ENCODE assay signal across 8 cellular contexts in genomic region chr17:31549121-31549524, GRCh38.
DNase-seq lines count a peak whose midpoint lies in the region; ATAC-seq and TF ChIP-seq lines count a peak whose summit lies in the region.

No MANE protein-coding gene starts in this region.

- no peaks in the 10 kb centered on the region for H3K9me3 ChIP-seq in BLaER1 treated with 17β-estradiol and CSF1 and Interleukin-3, amounts not matched to agents 10 nM and 100 nM (replicated peaks in 1 of 11)

- H3K4me1 Mint-ChIP-seq in immature natural killer cell, result peaks cover 16 to 24% of the 10 kb centered on the region in 2 donors
- peaks cover 19% of the 10 kb centered on the region for H3K4me1 Mint-ChIP-seq in stimulated activated memory B cell treated with anti-CD40 and anti-IgM and Interleukin-4, amounts not matched to agents 10 μg/mL and 1 μg/mL and 100 μg/mL, for 72 hours

- peak overlapping the region; percentile 87 for H2AFZ ChIP-seq in KMS-11 (ENCODE audit: low read depth)

- no peak for TF ChIP-seq CTCF in KMS-11 (conservative IDR thresholded peaks at IDR 0.05; ENCODE audit: low read depth, low read length)

- no peaks in the 10 kb centered on the region; a peak in 1 of 22 replicates for H4K20me1 ChIP-seq in BLaER1 treated with 17β-estradiol and CSF1 and Interleukin-3, amounts not matched to agents 10 nM and 100 nM
- no peaks in the 10 kb centered on the region for H4K20me1 ChIP-seq in KMS-11 (ENCODE audit: insufficient read depth)

- DNase-seq in immature natural killer cell (no peak), GM19238 (ENCODE audit: insufficient read length, low spot score) (no peak)

- ATAC-seq in GM18867 (IDR thresholded peaks at IDR 0.05; ENCODE audit: unreplicated experiment) (peak; percentile 7), HG02870 (IDR thresholded peaks at IDR 0.05; ENCODE audit: unreplicated experiment) (no peak)
- peak; percentile 50 for ATAC-seq in stimulated activated memory B cell treated with anti-CD40 and anti-IgM and Interleukin-4, amounts not matched to agents 10 μg/mL and 1 μg/mL and 100 μg/mL, for 72 hours

- H3K4me3 ChIP-seq in BLaER1 treated with 17β-estradiol and CSF1 and Interleukin-3, amounts not matched to agents 10 nM and 100 nM, result peak overlapping the region; percentile 62 to 86 (median 80)
- no peak overlapping the region for H3K4me3 ChIP-seq in KMS-11 (IDR thresholded peaks at IDR 0.05; ENCODE audit: insufficient read depth, low read depth, low read length)

- peak overlapping the region; percentile 74 to 92 (median 91) for H3K27ac Mint-ChIP-seq in immature natural killer cell
- peak overlapping the region; percentile 89 for H3K27ac Mint-ChIP-seq in stimulated activated memory B cell treated with anti-CD40 and anti-IgM and Interleukin-4, amounts not matched to agents 10 μg/mL and 1 μg/mL and 100 μg/mL, for 72 hours

- H3K27me3 ChIP-seq in BLaER1 treated with 17β-estradiol and CSF1 and Interleukin-3, amounts not matched to agents 10 nM and 100 nM, result no peaks in the 10 kb centered on the region
- no peaks in the 10 kb centered on the region for H3K27me3 ChIP-seq in KMS-11 (ENCODE audit: insufficient read depth, low read depth)

- H3K27me3 Mint-ChIP-seq in immature natural killer cell (ENCODE audit: low read depth in 3 of 3), result peaks cover 11 to 25% (median 11%) of the 10 kb centered on the region in 3 donors
- no peaks in the 10 kb centered on the region for H3K27me3 Mint-ChIP-seq in stimulated activated memory B cell treated with anti-CD40 and anti-IgM and Interleukin-4, amounts not matched to agents 10 μg/mL and 1 μg/mL and 100 μg/mL, for 72 hours

- no peaks in the 10 kb centered on the region for H3K9me3 Mint-ChIP-seq in immature natural killer cell
- H3K9me3 Mint-ChIP-seq in stimulated activated memory B cell treated with anti-CD40 and anti-IgM and Interleukin-4, amounts not matched to agents 10 μg/mL and 1 μg/mL and 100 μg/mL, for 72 hours, result no peaks in the 10 kb centered on the region

- H3K4me1 ChIP-seq in BLaER1 treated with 17β-estradiol and CSF1 and Interleukin-3, amounts not matched to agents 10 nM and 100 nM, result peaks cover 10 to 29% (median 19%) of the 10 kb centered on the region in 10 experiments; a peak in 19 of 20 replicates
- H3K4me1 ChIP-seq in KMS-11 (ENCODE audit: low read depth, poor library complexity, severe bottlenecking), result peaks cover 8% of the 10 kb centered on the region

- H3K36me3 Mint-ChIP-seq in immature natural killer cell, result no peaks in the 10 kb centered on the region
- H3K36me3 Mint-ChIP-seq in stimulated activated memory B cell treated with anti-CD40 and anti-IgM and Interleukin-4, amounts not matched to agents 10 μg/mL and 1 μg/mL and 100 μg/mL, for 72 hours, result no peaks in the 10 kb centered on the region

- peak overlapping the region; percentile 82 to 92 (median 89) for H3K9ac ChIP-seq in BLaER1 treated with 17β-estradiol and CSF1 and Interleukin-3, amounts not matched to agents 10 nM and 100 nM
- peak overlapping the region; percentile 90 for H3K9ac ChIP-seq in KMS-11

- peak overlapping the region; percentile 73 to 94 (median 87) for H3K27ac ChIP-seq in BLaER1 treated with 17β-estradiol and CSF1 and Interleukin-3, amounts not matched to agents 10 nM and 100 nM
- peak overlapping the region; percentile 80 for H3K27ac ChIP-seq in KMS-11
- peak overlapping the region; percentile 80 for H3K27ac ChIP-seq in angular gyrus (ENCODE audit: low read depth, low read length)

- H3K4me3 Mint-ChIP-seq in immature natural killer cell, result peak overlapping the region; percentile 82 to 91 (median 90)
- H3K4me3 Mint-ChIP-seq in stimulated activated memory B cell treated with anti-CD40 and anti-IgM and Interleukin-4, amounts not matched to agents 10 μg/mL and 1 μg/mL and 100 μg/mL, for 72 hours, result peak overlapping the region; percentile 90

- H3K4me2 ChIP-seq in BLaER1 treated with 17β-estradiol and CSF1 and Interleukin-3, amounts not matched to agents 10 nM and 100 nM, result peak overlapping the region; percentile 78 to 96 (median 89)
- peak overlapping the region; percentile 70 for H3K4me2 ChIP-seq in KMS-11

- H3K79me2 ChIP-seq in KMS-11 (ENCODE audit: insufficient read depth, low read depth), result no peaks in the 10 kb centered on the region

- no peaks in the 10 kb centered on the region for H3K36me3 ChIP-seq in BLaER1 treated with 17β-estradiol and CSF1 and Interleukin-3, amounts not matched to agents 10 nM and 100 nM
- no peaks in the 10 kb centered on the region for H3K36me3 ChIP-seq in KMS-11 (ENCODE audit: insufficient read depth)
